Comparison of ENCODE assay signal across 1 cellular context in genomic region chr11:129279326-129280026, GRCh38.
TF ChIP-seq lines count a peak whose summit lies in the region.

No MANE protein-coding gene starts in this region.

TF ChIP-seq in HEK293, 187 proteins besides CTCF, POLR2A, EP300 and RAD21 (continued from another document and continues in another):
- TF ChIP-seq ZNF140 (tag by site-specific recombination; IDR thresholded peaks at IDR 0.05) (no peak), ZNF639 (tag by site-specific recombination; IDR thresholded peaks at IDR 0.05) (no peak), PRDM10 (tag by site-specific recombination; IDR thresholded peaks at IDR 0.05) (no peak), ZNF416 (tag by site-specific recombination; IDR thresholded peaks at IDR 0.05) (no peak), ZNF610 (tag by site-specific recombination; IDR thresholded peaks at IDR 0.05; ENCODE audit: borderline replicate concordance) (no peak), ZNF510 (tag by site-specific recombination; IDR thresholded peaks at IDR 0.05; ENCODE audit: insufficient replicate concordance) (no peak), ZNF394 (tag by site-specific recombination; IDR thresholded peaks at IDR 0.05; ENCODE audit: borderline replicate concordance) (no peak), ZNF549 (tag by site-specific recombination; IDR thresholded peaks at IDR 0.05) (no peak), PRDM1 (tag by site-specific recombination; IDR thresholded peaks at IDR 0.05) (no peak), ZSCAN16 (tag by site-specific recombination; IDR thresholded peaks at IDR 0.05) (no peak), ZNF600 (tag by site-specific recombination; IDR thresholded peaks at IDR 0.05) (0 out of 2 replicates have a peak, but pooled peaks have one; percentile 13), GLIS2 (tag by site-specific recombination; IDR thresholded peaks at IDR 0.05) (0 out of 2 replicates have a peak, but pooled peaks have one; percentile 19), REST (tag by site-specific recombination; IDR thresholded peaks at IDR 0.05) (no peak), ZNF335 (tag by site-specific recombination; conservative IDR thresholded peaks at IDR 0.05) (peak; percentile 76), ZBTB8A (tag by site-specific recombination; IDR thresholded peaks at IDR 0.05) (peak; percentile 89), ZNF146 (tag by site-specific recombination; IDR thresholded peaks at IDR 0.05) (no peak), ZBTB26 (tag by site-specific recombination; optimal IDR thresholded peaks at IDR 0.05) (peak; percentile 57), ZNF19 (tag by site-specific recombination; IDR thresholded peaks at IDR 0.05; ENCODE audit: low read depth) (no peak), ZBTB44 (tag by site-specific recombination; IDR thresholded peaks at IDR 0.05) (no peak), ZNF585B (tag by site-specific recombination; IDR thresholded peaks at IDR 0.05) (no peak), ZNF223 (tag by site-specific recombination; IDR thresholded peaks at IDR 0.05) (no peak), ZNF24 (tag by site-specific recombination; IDR thresholded peaks at IDR 0.05) (no peak), ZNF692 (tag by site-specific recombination; IDR thresholded peaks at IDR 0.05) (0 out of 2 replicates have a peak, but pooled peaks have one; percentile 16), ZNF350 (tag by site-specific recombination; IDR thresholded peaks at IDR 0.05) (no peak), KLF8 (tag by site-specific recombination; IDR thresholded peaks at IDR 0.05) (peak; percentile 36; the same call in 1 of the 2 replicates), ZNF561 (tag by site-specific recombination; IDR thresholded peaks at IDR 0.05; ENCODE audit: borderline replicate concordance) (no peak), ZNF175 (tag by site-specific recombination; IDR thresholded peaks at IDR 0.05) (no peak), ZNF112 (tag by site-specific recombination; IDR thresholded peaks at IDR 0.05) (no peak), MYNN (tag by site-specific recombination; IDR thresholded peaks at IDR 0.05; ENCODE audit: borderline replicate concordance) (no peak), HOXA7 (CRISPR knock-in tag; IDR thresholded peaks at IDR 0.05; ENCODE audit: borderline replicate concordance) (no peak), ZNF529 (tag by site-specific recombination; IDR thresholded peaks at IDR 0.05; ENCODE audit: insufficient replicate concordance) (no peak), TCF7L2 (IDR thresholded peaks at IDR 0.05; ENCODE audit: borderline replicate concordance, low read depth, low read length) (no peak), ZNF121 (tag by site-specific recombination; IDR thresholded peaks at IDR 0.05) (no peak), ZNF530 (tag by site-specific recombination; IDR thresholded peaks at IDR 0.05; ENCODE audit: low read depth) (no peak), ZNF518A (tag by site-specific recombination; conservative IDR thresholded peaks at IDR 0.05; ENCODE audit: low read depth) (no peak), ZNF513 (tag by site-specific recombination; IDR thresholded peaks at IDR 0.05) (no peak), ZNF747 (tag by site-specific recombination; IDR thresholded peaks at IDR 0.05) (no peak), PBX3 (CRISPR knock-in tag; IDR thresholded peaks at IDR 0.05) (no peak), SCRT2 (tag by site-specific recombination; IDR thresholded peaks at IDR 0.05) (no peak), ZFP37 (tag by site-specific recombination; IDR thresholded peaks at IDR 0.05) (no peak)
